In genomic region chrX:73562986-73563739, GRCh38 we compare ENCODE assay signal across 8 cellular contexts. TPM values are rescaled to one million over a fixed set of nuclear protein-coding genes. Genes with fewer than 3 reads are reported as not detected.
A peak's percentile ranks its signal among the peaks of the same experiment; 100 is the strongest.
DNase-seq lines count a peak whose midpoint lies in the region; ATAC-seq and TF ChIP-seq lines count a peak whose summit lies in the region.

Gene CHIC1 (plus strand): TSS chrX:73563197. CDS start chrX:73563285, 88 bp downstream.

- H3K4me3 Mint-ChIP-seq in CD8-positive, alpha-beta T cell = peak within 1 kb of the TSS; percentile 97
- peak within 1 kb of the TSS; percentile 97 for H3K4me3 Mint-ChIP-seq in activated T-helper 2 cell treated with anti-CD3 and anti-CD28 coated beads, Interferon-gamma antibody, Interleukin-2, Interleukin-4, amounts not matched to agents 10 μg/mL and 5 μg/mL and 100 μg/mL, durations not matched to agents 14 hours and 24 hours and 36 hours (ENCODE audit: low read depth)
- H3K4me3 Mint-ChIP-seq in nephron progenitor cell = peak within 1 kb of the TSS; percentile 98

- no peaks in the 10 kb centered on the region for H3K27me3 ChIP-seq in CD8-positive, alpha-beta T cell (ENCODE audit: insufficient read depth, low read length)
- H3K27me3 ChIP-seq in Panc1 (ENCODE audit: control insufficient read depth, insufficient read depth, low read length) = no peaks in the 10 kb centered on the region

- peak within 1 kb of the TSS; percentile 99 for H3K27ac Mint-ChIP-seq in CD8-positive, alpha-beta T cell
- H3K27ac Mint-ChIP-seq in activated T-helper 2 cell treated with anti-CD3 and anti-CD28 coated beads, Interferon-gamma antibody, Interleukin-2, Interleukin-4, amounts not matched to agents 10 μg/mL and 5 μg/mL and 100 μg/mL, durations not matched to agents 14 hours and 24 hours and 36 hours = peak within 1 kb of the TSS; percentile 95
- peak within 1 kb of the TSS; percentile 99 for H3K27ac Mint-ChIP-seq in nephron progenitor cell

- peak within 1 kb of the TSS; percentile 71 for H3K4me3 ChIP-seq in CD8-positive, alpha-beta T cell (ENCODE audit: low read depth, low read length)
- H3K4me3 ChIP-seq in Panc1 (ENCODE audit: low read depth in 2 of 2, low read length in 2 of 2) = peak within 1 kb of the TSS; percentile 77 to 89

- H3K9me3 ChIP-seq in CD8-positive, alpha-beta T cell (ENCODE audit: low read length) = no peaks in the 10 kb centered on the region
- H3K9me3 ChIP-seq in Panc1 (ENCODE audit: control insufficient read depth, insufficient read depth, low read depth, low read length) = no peaks in the 10 kb centered on the region

- ATAC-seq in CD8-positive, alpha-beta T cell = peak; percentile 69
- ATAC-seq in GM19467 (IDR thresholded peaks at IDR 0.05; ENCODE audit: unreplicated experiment) = peak; percentile 60
- ATAC-seq in Panc1 = peak; percentile 92

- BruUV-seq in Panc1 (replicated peaks; lab: Mats Ljungman, UMichigan) = no TSS peak

- intact Hi-C loops in CD8-positive, alpha-beta T cell (cut with DNase I, micrococcal nuclease) = loop anchor here (2.0 to 10.0 kb wide), 4 partner anchors 379 to 1288 kb away; partner anchors contain the start of genes RLIM (in 1 of the 2) and RPS4X (in 1 of the 2)
- intact Hi-C loops in Panc1 (cut with micrococcal nuclease; ENCODE audit: unreplicated experiment) = no loop called here
- intact Hi-C loops in activated T-helper 2 cell treated with anti-CD3 and anti-CD28 coated beads, Interferon-gamma antibody, Interleukin-2, Interleukin-4, amounts not matched to agents 10 μg/mL and 5 μg/mL and 100 μg/mL, durations not matched to agents 14 hours and 24 hours and 36 hours (cut with micrococcal nuclease) = loop anchor here (2.0 to 5.0 kb wide), 3 partner anchors 382 to 991 kb away; partner anchors contain the start of gene HDAC8

- peaks cover 9% of the 10 kb centered on the region for H3K4me1 ChIP-seq in CD8-positive, alpha-beta T cell (ENCODE audit: insufficient read depth, low read length)
- H3K4me1 ChIP-seq in Panc1 (ENCODE audit: control insufficient read depth, insufficient read depth, low read length) = peaks cover 4% of the 10 kb centered on the region; the same call in 1 of the 2 replicates

- peaks cover 7% of the 10 kb centered on the region for H3K36me3 Mint-ChIP-seq in CD8-positive, alpha-beta T cell
- H3K36me3 Mint-ChIP-seq in activated T-helper 2 cell treated with anti-CD3 and anti-CD28 coated beads, Interferon-gamma antibody, Interleukin-2, Interleukin-4, amounts not matched to agents 10 μg/mL and 5 μg/mL and 100 μg/mL, durations not matched to agents 14 hours and 24 hours and 36 hours (ENCODE audit: low read depth) = no peaks in the 10 kb centered on the region
- no peaks in the 10 kb centered on the region for H3K36me3 Mint-ChIP-seq in nephron progenitor cell (ENCODE audit: low read depth)

- H3K4me1 Mint-ChIP-seq in CD8-positive, alpha-beta T cell (ENCODE audit: low read depth) = peaks cover 32% of the 10 kb centered on the region
- peaks cover 9% of the 10 kb centered on the region for H3K4me1 Mint-ChIP-seq in activated T-helper 2 cell treated with anti-CD3 and anti-CD28 coated beads, Interferon-gamma antibody, Interleukin-2, Interleukin-4, amounts not matched to agents 10 μg/mL and 5 μg/mL and 100 μg/mL, durations not matched to agents 14 hours and 24 hours and 36 hours (ENCODE audit: low read depth)
- peaks cover 9% of the 10 kb centered on the region for H3K4me1 Mint-ChIP-seq in nephron progenitor cell

- no peak for TF ChIP-seq CTCF in CD8-positive, alpha-beta T cell (IDR thresholded peaks at IDR 0.05)
- TF ChIP-seq CTCF in Panc1 (IDR thresholded peaks at IDR 0.05) = no peak
- TF ChIP-seq CTCF in nephron progenitor cell (IDR thresholded peaks at IDR 0.05) = no peak

- POLR2A ChIA-PET in CD8-positive, alpha-beta T cell (lab: Charles Lee) = no interaction called here
- POLR2A ChIA-PET in Panc1 (lab: Charles Lee) = no interaction called here

- peak within 1 kb of the TSS; percentile 78 for H3K27ac ChIP-seq in CD8-positive, alpha-beta T cell (ENCODE audit: low read depth, low read length)
- H3K27ac ChIP-seq in Panc1 (ENCODE audit: low read length) = peak within 1 kb of the TSS; percentile 91

- CTCF ChIA-PET in CD8-positive, alpha-beta T cell (lab: Charles Lee) = no interaction called here
- CTCF ChIA-PET in Panc1 (lab: Charles Lee) = no interaction called here

- DNase-seq in CD8-positive, alpha-beta T cell = peak; percentile 46 to 79 (median 65)
- peak; percentile 55 for DNase-seq in HT-29 (ENCODE audit: low spot score)
- peak; percentile 27 for DNase-seq in Panc1 (ENCODE audit: low read depth, low spot score)
- peak; percentile 61 for DNase-seq in activated T-helper 2 cell treated with anti-CD3 and anti-CD28 coated beads, Interferon-gamma antibody, Interleukin-2, Interleukin-4, amounts not matched to agents 10 μg/mL and 5 μg/mL and 100 μg/mL, durations not matched to agents 14 hours and 24 hours and 36 hours (ENCODE audit: low spot score)
- DNase-seq in fibroblast of peridontal ligament (ENCODE audit: extremely low read depth) = peak; percentile 62
- DNase-seq in nephron progenitor cell = peak; percentile 76
- DNase-seq in stimulated activated naive CD4-positive, alpha-beta T cell treated with Interleukin-2 at 50 U/mL for 16 hours (lab: John Stamatoyannopoulos, UW) = peak; percentile 62

- in situ Hi-C loops in Panc1 (cut with HindIII; ENCODE audit: low pct_unique_long_range_greater_than_20kb, low sequenced_read_pairs) = no loop called here

- H3K36me3 ChIP-seq in CD8-positive, alpha-beta T cell (ENCODE audit: insufficient read depth, low read length) = no peaks in the 10 kb centered on the region
- no peaks in the 10 kb centered on the region; the same call in 1 of the 2 replicates for H3K36me3 ChIP-seq in Panc1 (ENCODE audit: control insufficient read depth, insufficient read depth, low read length)

- H3K27me3 Mint-ChIP-seq in CD8-positive, alpha-beta T cell (ENCODE audit: low read depth) = no peaks in the 10 kb centered on the region
- no peaks in the 10 kb centered on the region for H3K27me3 Mint-ChIP-seq in activated T-helper 2 cell treated with anti-CD3 and anti-CD28 coated beads, Interferon-gamma antibody, Interleukin-2, Interleukin-4, amounts not matched to agents 10 μg/mL and 5 μg/mL and 100 μg/mL, durations not matched to agents 14 hours and 24 hours and 36 hours (ENCODE audit: low read depth)
- no peaks in the 10 kb centered on the region for H3K27me3 Mint-ChIP-seq in nephron progenitor cell (ENCODE audit: low read depth, poor library complexity)

- no peaks in the 10 kb centered on the region for H3K9me3 Mint-ChIP-seq in CD8-positive, alpha-beta T cell
- no peaks in the 10 kb centered on the region for H3K9me3 Mint-ChIP-seq in activated T-helper 2 cell treated with anti-CD3 and anti-CD28 coated beads, Interferon-gamma antibody, Interleukin-2, Interleukin-4, amounts not matched to agents 10 μg/mL and 5 μg/mL and 100 μg/mL, durations not matched to agents 14 hours and 24 hours and 36 hours
- peaks cover 2% of the 10 kb centered on the region for H3K9me3 Mint-ChIP-seq in nephron progenitor cell

RNA-seq across cellular contexts. Expression of gene CHIC1, which starts in this region (rescaled TPM):
- total RNA-seq in CD8-positive, alpha-beta T cell = 1 to 10 TPM; 5.0 to 5.4 TPM
- total RNA-seq in HT-29 (2014; rRNA removed; shearing (Covaris generic)) = 5.6 and 6.9 TPM in 2 replicates
- total RNA-seq in Panc1 (2021; ENCODE audit: unreplicated experiment) = 15.5 TPM
- 8.9 TPM for polyA plus RNA-seq in Panc1 (2012; ENCODE audit: insufficient read length)
- 4.2 and 4.7 TPM in 2 replicates for total RNA-seq in activated T-helper 2 cell treated with anti-CD3 and anti-CD28 coated beads, Interferon-gamma antibody, Interleukin-2, Interleukin-4, amounts not matched to agents 10 μg/mL and 5 μg/mL and 100 μg/mL, durations not matched to agents 14 hours and 24 hours and 36 hours

Comparison
In these comparisons a context has a peak if more than half of its experiments do, and no peak if none do; other contexts are left out.
1. Peak in every context shown above with its lines: DNase-seq, ATAC-seq, H3K4me3 ChIP-seq and H3K27ac ChIP-seq.